In the genomic region with DNA sequence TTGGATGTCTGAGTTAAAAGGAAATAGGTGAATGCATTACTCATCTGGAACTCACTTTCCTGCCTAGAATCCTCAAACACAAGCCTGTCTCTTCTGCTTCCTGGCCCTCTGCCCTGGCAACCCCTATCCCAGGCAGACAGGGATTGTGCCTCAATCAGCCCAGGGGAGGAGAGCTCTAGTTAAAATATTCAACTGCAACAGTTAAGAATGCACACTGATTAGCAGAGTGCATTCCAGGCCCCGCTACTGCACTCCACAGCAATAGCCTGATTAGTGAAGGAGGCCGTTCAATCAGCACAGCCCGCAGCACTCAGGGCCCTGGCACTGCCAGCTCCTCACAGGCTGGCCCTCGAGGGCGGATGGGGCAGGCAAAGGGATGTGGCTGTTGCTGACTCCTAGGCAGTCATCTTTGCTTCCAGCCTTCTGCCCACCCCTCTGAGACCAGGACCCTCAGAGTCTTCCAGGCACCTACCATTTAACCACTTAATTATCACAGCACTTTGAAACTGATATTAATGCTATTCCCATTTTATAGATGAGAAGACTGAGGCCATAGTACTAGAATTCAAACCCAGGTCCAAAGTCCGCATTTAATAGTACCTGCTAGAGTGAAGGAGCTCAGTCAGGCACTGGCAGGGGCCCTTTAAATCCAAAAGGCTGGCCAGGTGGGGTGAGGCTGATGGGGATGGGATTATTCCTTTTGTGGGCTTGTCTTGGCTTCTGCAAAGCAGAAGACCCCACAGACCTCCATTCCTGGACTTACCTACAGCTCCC, we compare ENCODE assay signal across 1 cellular context.
TF ChIP-seq lines count a peak whose summit lies in the region.

No MANE protein-coding gene starts in this region.

TF ChIP-seq in IMR-90, 13 proteins besides CTCF, POLR2A, EP300 and RAD21:
- no peak for TF ChIP-seq MAFK (IDR thresholded peaks at IDR 0.05; ENCODE audit: low read depth, low read length)
